ENCODE assay signal across 26 cellular contexts in genomic region chr5:106545325-106545724, GRCh38.
DNase-seq lines count a peak whose midpoint lies in the region; FAIRE-seq and TF ChIP-seq lines count a peak whose summit lies in the region.
"Had no signal": no experiment of that assay in that cellular context is flagged by ENCODE, and none has a peak within 500 bp of the region (broad histone marks: within the 10 kb centered on the region; RNA-seq: fewer than 3 reads in every experiment).

No MANE protein-coding gene starts in this region.

- no peaks in the 10 kb centered on the region for H4K20me1 ChIP-seq in astrocyte (ENCODE audit: insufficient read depth, low read length)
- H4K20me1 ChIP-seq in fibroblast of lung (ENCODE audit: control insufficient read depth, extremely low read depth, insufficient read depth, low read length), result no peaks in the 10 kb centered on the region

- H2AFZ ChIP-seq in astrocyte (ENCODE audit: low read depth, low read length) (no peak overlapping the region), fibroblast of lung (ENCODE audit: low read length) (no peak overlapping the region)

- H3K4me2 ChIP-seq in astrocyte (ENCODE audit: low read length) (no peak overlapping the region), fibroblast of lung (ENCODE audit: extremely low read depth, insufficient read depth, low read length) (no peak overlapping the region)

- no peaks in the 10 kb centered on the region for H3K36me3 Mint-ChIP-seq in astrocyte (ENCODE audit: low read depth, unreplicated experiment)
- H3K36me3 Mint-ChIP-seq: activated naive CD4-positive, alpha-beta T cell treated with anti-CD3 and anti-CD28 coated beads, Interleukin-2, amount 10 ng/mL, durations not matched to agents 7 days and 5 days had no signal

- no peaks in the 10 kb centered on the region for H3K4me1 Mint-ChIP-seq in astrocyte (ENCODE audit: low read depth, unreplicated experiment)
- H3K4me1 Mint-ChIP-seq: activated naive CD4-positive, alpha-beta T cell treated with anti-CD3 and anti-CD28 coated beads, Interleukin-2, amount 10 ng/mL, durations not matched to agents 7 days and 5 days; CD4-positive, CD25-positive, alpha-beta regulatory T cell had no signal

- H3K27me3 Mint-ChIP-seq in astrocyte (ENCODE audit: low read depth, unreplicated experiment), result no peaks in the 10 kb centered on the region
- H3K27me3 Mint-ChIP-seq: activated naive CD4-positive, alpha-beta T cell treated with anti-CD3 and anti-CD28 coated beads, Interleukin-2, amount 10 ng/mL, durations not matched to agents 7 days and 5 days; CD4-positive, CD25-positive, alpha-beta regulatory T cell; progenitor cell of endocrine pancreas; stimulated activated naive CD8-positive, alpha-beta T cell treated with anti-CD3 and anti-CD28 coated beads, Interleukin-15, Interleukin-2, amounts not matched to agents 100 ng/mL and 50 ng/mL, for 24 hours had no signal

- no peak for TF ChIP-seq POLR2A in uterus (IDR thresholded peaks at IDR 0.05)

- H3K27ac ChIP-seq in astrocyte (ENCODE audit: low read depth, low read length), result no peak overlapping the region
- H3K27ac ChIP-seq in fibroblast of lung (ENCODE audit: insufficient read depth, low read length), result no peak overlapping the region
- H3K27ac ChIP-seq in uterus, result no peak overlapping the region
- H3K27ac ChIP-seq in substantia nigra (ENCODE audit: low read depth, low read length, poor library complexity, severe bottlenecking), result no peak overlapping the region
- H3K27ac ChIP-seq: esophagus squamous epithelium, SJSA1, tibial artery had no signal

- H3K9ac ChIP-seq in astrocyte (ENCODE audit: low read length), result no peak overlapping the region
- no peak overlapping the region for H3K9ac ChIP-seq in fibroblast of lung (ENCODE audit: insufficient read depth, low read length)

- H3K4me3 Mint-ChIP-seq in astrocyte (ENCODE audit: unreplicated experiment), result no peak overlapping the region
- H3K4me3 Mint-ChIP-seq: activated naive CD4-positive, alpha-beta T cell treated with anti-CD3 and anti-CD28 coated beads, Interleukin-2, amount 10 ng/mL, durations not matched to agents 7 days and 5 days; CD4-positive, CD25-positive, alpha-beta regulatory T cell; stimulated activated naive CD8-positive, alpha-beta T cell treated with anti-CD3 and anti-CD28 coated beads, Interleukin-15, Interleukin-2, amounts not matched to agents 100 ng/mL and 50 ng/mL, for 24 hours; T-helper 1 cell treated with Interleukin-12 subunit alpha and Interleukin-12 subunit beta and Interleukin-4 antibody, amounts not matched to agents 30 μg/mL and 1 μg/mL, for 36 hours had no signal

- no peaks in the 10 kb centered on the region for H3K36me3 ChIP-seq in astrocyte (ENCODE audit: insufficient read depth, low read length)
- H3K36me3 ChIP-seq in fibroblast of lung (ENCODE audit: control insufficient read depth, insufficient read depth, low read length), result no peaks in the 10 kb centered on the region
- H3K36me3 ChIP-seq in uterus, result no peaks in the 10 kb centered on the region
- H3K36me3 ChIP-seq: esophagus squamous epithelium, HAP-1, SJSA1, tibial artery had no signal

- H3K27me3 ChIP-seq in astrocyte (ENCODE audit: insufficient read depth, low read length) (no peaks in the 10 kb centered on the region), fibroblast of lung (ENCODE audit: control insufficient read depth, insufficient read depth, low read length) (no peaks in the 10 kb centered on the region), uterus (no peaks in the 10 kb centered on the region)
- H3K27me3 ChIP-seq: esophagus squamous epithelium, SJSA1, tibial artery had no signal

- no peak overlapping the region for H3K27ac Mint-ChIP-seq in astrocyte (ENCODE audit: unreplicated experiment)
- H3K27ac Mint-ChIP-seq: activated naive CD4-positive, alpha-beta T cell treated with anti-CD3 and anti-CD28 coated beads, Interleukin-2, amount 10 ng/mL, durations not matched to agents 7 days and 5 days; CD4-positive, CD25-positive, alpha-beta regulatory T cell; progenitor cell of endocrine pancreas; stimulated activated naive CD8-positive, alpha-beta T cell treated with anti-CD3 and anti-CD28 coated beads, Interleukin-15, Interleukin-2, amounts not matched to agents 100 ng/mL and 50 ng/mL, for 24 hours; T-helper 1 cell treated with Interleukin-12 subunit alpha and Interleukin-12 subunit beta and Interleukin-4 antibody, amounts not matched to agents 30 μg/mL and 1 μg/mL, for 36 hours had no signal

- H3K9me3 Mint-ChIP-seq in astrocyte (ENCODE audit: unreplicated experiment), result peaks cover 49% of the 10 kb centered on the region

- peaks cover 36% of the 10 kb centered on the region for H3K9me3 ChIP-seq in astrocyte (ENCODE audit: insufficient read depth, low read depth, low read length)
- no peaks in the 10 kb centered on the region for H3K9me3 ChIP-seq in fibroblast of lung (ENCODE audit: control insufficient read depth, insufficient read depth, low read depth, low read length)
- no peaks in the 10 kb centered on the region for H3K9me3 ChIP-seq in uterus
- H3K9me3 ChIP-seq: SJSA1 had no signal

- H3K4me1 ChIP-seq in astrocyte (ENCODE audit: insufficient read depth, low read length) (no peaks in the 10 kb centered on the region), fibroblast of lung (ENCODE audit: control insufficient read depth, extremely low read depth, insufficient read depth, low read length) (no peaks in the 10 kb centered on the region), uterus (no peaks in the 10 kb centered on the region)
- H3K4me1 ChIP-seq: esophagus squamous epithelium, HAP-1, SJSA1, tibial artery had no signal

- H3K79me2 ChIP-seq in astrocyte (ENCODE audit: insufficient read depth, low read length), result no peaks in the 10 kb centered on the region
- no peaks in the 10 kb centered on the region for H3K79me2 ChIP-seq in fibroblast of lung (ENCODE audit: control insufficient read depth, insufficient read depth, low read length)

- TF ChIP-seq CTCF in astrocyte (IDR thresholded peaks at IDR 0.05; ENCODE audit: insufficient read depth, low read depth, low read length), result no peak
- TF ChIP-seq CTCF in fibroblast of lung (conservative IDR thresholded peaks at IDR 0.05 in 1 of 2, IDR thresholded peaks at IDR 0.05 in 1 of 2; ENCODE audit: low read depth in 1 of 2, low read length in 2 of 2), result no peak
- TF ChIP-seq CTCF in uterus (IDR thresholded peaks at IDR 0.05), result no peak

- FAIRE-seq in astrocyte (lab: Jason Lieb, UNC), result no peak
- FAIRE-seq: D721Med had no signal

- intact Hi-C loops in uterus (cut with DNase I; ENCODE audit: low total_unique reads), result no loop called here

- peak; percentile 40 to 80 for DNase-seq in NCI-H446 (lab: John Stamatoyannopoulos, UW)
- DNase-seq in astrocyte (ENCODE audit: low read depth), result peak; percentile 55
- DNase-seq in fibroblast of lung (ENCODE audit: low read depth in 2 of 2), result peak; percentile 7 to 68
- DNase-seq in renal cortical epithelial cell (ENCODE audit: low read depth), result peak; percentile 16
- no peak for DNase-seq in uterus
- no peak for DNase-seq in hepatic stellate cell (ENCODE audit: low spot score)
- DNase-seq in substantia nigra (lab: John Stamatoyannopoulos, UW), result no peak
- DNase-seq: activated CD4-positive, alpha-beta T cell treated with anti-CD3 and anti-CD28 coated beads for 48 hours; activated naive CD4-positive, alpha-beta T cell treated with anti-CD3 and anti-CD28 coated beads, Interleukin-2, amount 10 ng/mL, durations not matched to agents 7 days and 5 days; aorta; CD4-positive, CD25-positive, alpha-beta regulatory T cell; effector CD8-positive, alpha-beta T cell; esophagus squamous epithelium; head of caudate nucleus; IMR-90; NCI-H1436 treated with DMSO at 0.1 percent for 48 hours; NCI-H510A treated with DMSO at 0.1 percent for 48 hours; NK-92 treated with Interleukin-12 subunit alpha and Interleukin-12 subunit beta, amount 100 ng/mL, for 24 hours; stimulated activated CD4-positive, alpha-beta T cell treated with anti-CD3 and anti-CD28 coated beads, Interleukin-15, amount 100 ng/mL, for 24 hours; tibial artery had no signal

- H3K4me3 ChIP-seq in astrocyte (ENCODE audit: insufficient read depth, low read depth, low read length), result no peak overlapping the region
- H3K4me3 ChIP-seq in fibroblast of lung (replicated peaks in 1 of 4; ENCODE audit: control extremely low read depth in 1 of 4, insufficient read depth in 1 of 4, low read depth in 3 of 4, low read length in 4 of 4), result no peak overlapping the region
- no peak overlapping the region for H3K4me3 ChIP-seq in uterus
- H3K4me3 ChIP-seq: esophagus squamous epithelium, HAP-1, SJSA1, tibial artery had no signal

Comparison
In these comparisons a context has a peak if more than half of its experiments do, and no peak if none do; other contexts are left out.
1. DNase-seq: peak in NCI-H446 (2 of 2), astrocyte (single experiment), fibroblast of lung (2 of 2) and renal cortical epithelial cell (single experiment); none in uterus (0 of 2), hepatic stellate cell (single experiment) and substantia nigra (0 of 49).